In genomic region chrX:70577442-70577841, GRCh38 we compare ENCODE assay signal across 13 cellular contexts.
"Had no signal": no experiment of that assay in that cellular context is flagged by ENCODE, and none has a peak within 500 bp of the region (broad histone marks: within the 10 kb centered on the region; RNA-seq: fewer than 3 reads in every experiment).

No MANE protein-coding gene starts in this region.

- H3K4me1 ChIP-seq: colonic mucosa, esophagus muscularis mucosa, esophagus squamous epithelium, foreskin keratinocyte, gastrocnemius medialis, gastroesophageal sphincter, heart left ventricle, heart right ventricle had no signal

- H3K4me3 ChIP-seq: colonic mucosa, coronary artery, dorsolateral prefrontal cortex, esophagus muscularis mucosa, esophagus squamous epithelium, gastrocnemius medialis, gastroesophageal sphincter, heart left ventricle, heart right ventricle had no signal

- ATAC-seq: effector memory CD8-positive, alpha-beta T cell; esophagus mucosa; foreskin keratinocyte; gastrocnemius medialis; gastroesophageal sphincter; heart left ventricle; heart right ventricle had no signal

- H3K9me3 ChIP-seq: colonic mucosa had no signal

- H3K36me3 ChIP-seq: colonic mucosa, esophagus muscularis mucosa, esophagus squamous epithelium, gastrocnemius medialis, gastroesophageal sphincter, heart left ventricle, heart right ventricle had no signal

- H3K27ac ChIP-seq: colonic mucosa, coronary artery, dorsolateral prefrontal cortex, epithelial cell of prostate, esophagus muscularis mucosa, esophagus squamous epithelium, foreskin keratinocyte, gastrocnemius medialis, gastroesophageal sphincter, heart left ventricle, heart right ventricle had no signal
